In genomic region chr22:22297790-22298653, GRCh38 we compare ENCODE assay signal across 1 cellular context.
TF ChIP-seq lines count a peak whose summit lies in the region.
"Not testable (repeated sequence)": the region's sequence is repeated elsewhere in the genome, so short reads cannot be mapped to it uniquely, and the experiment has no call there.

No MANE protein-coding gene starts in this region.

TF ChIP-seq in K562, 482 proteins besides CTCF, POLR2A, EP300 and RAD21 (continued from another document):
- TF ChIP-seq AFF1 (IDR thresholded peaks at IDR 0.05; ENCODE audit: low read depth in 1 of 2, partially characterized antibody in 2 of 2), result peak in 1 of 2 experiments; percentile 39
- peak; percentile 2 for TF ChIP-seq CTCFL (IDR thresholded peaks at IDR 0.05; ENCODE audit: borderline replicate concordance, insufficient read depth, low read depth, low read length, poor library complexity, severe bottlenecking)
- peak; percentile 53; the same call in 1 of the 2 replicates for TF ChIP-seq ZNF24 (IDR thresholded peaks at IDR 0.05)
- TF ChIP-seq ZNF431 (CRISPR knock-in tag; IDR thresholded peaks at IDR 0.05), result 0 out of 2 replicates have a peak, but pooled peaks have one; percentile 43
- peak; percentile 58 for TF ChIP-seq DACH1 (IDR thresholded peaks at IDR 0.05; ENCODE audit: partially characterized antibody)
- TF ChIP-seq PHF21A (IDR thresholded peaks at IDR 0.05; ENCODE audit: borderline replicate concordance, low read depth), result peak; percentile 100
- peak; percentile 87 for TF ChIP-seq SUPT5H (IDR thresholded peaks at IDR 0.05)
- TF ChIP-seq MYC (IDR thresholded peaks at IDR 0.05; ENCODE audit: low read depth, low read length); TOE1 (CRISPR knock-in tag; IDR thresholded peaks at IDR 0.05; ENCODE audit: borderline replicate concordance, low read depth): not testable (repeated sequence)
- peak; percentile 56; the same call in 1 of the 2 replicates for TF ChIP-seq MYC (CRISPR knock-in tag; IDR thresholded peaks at IDR 0.05; ENCODE audit: borderline replicate concordance, low read depth)
- TF ChIP-seq POU5F1 (IDR thresholded peaks at IDR 0.05; ENCODE audit: borderline replicate concordance, low read depth, low read length, partially characterized antibody), result peak; percentile 78
- TF ChIP-seq KDM2B (CRISPR knock-in tag; IDR thresholded peaks at IDR 0.05), result peak; percentile 97
- 0 out of 2 replicates have a peak, but pooled peaks have one; percentile 37 for TF ChIP-seq KLF13 (tag; IDR thresholded peaks at IDR 0.05; ENCODE audit: borderline replicate concordance, low read depth)
- TF ChIP-seq MNT (conservative IDR thresholded peaks at IDR 0.05), result peak; percentile 38 to 79; a peak in 3 of 4 replicates
- peak; percentile 73 to 90 for TF ChIP-seq MAZ (CRISPR knock-in tag; conservative IDR thresholded peaks at IDR 0.05 in 1 of 2, IDR thresholded peaks at IDR 0.05 in 1 of 2)
- 0 out of 2 replicates have a peak, but pooled peaks have one; percentile 19 for TF ChIP-seq ZNF707 (CRISPR knock-in tag; conservative IDR thresholded peaks at IDR 0.05)
- TF ChIP-seq ZFX (CRISPR knock-in tag; IDR thresholded peaks at IDR 0.05), result peak; percentile 70
- peak; percentile 98 for TF ChIP-seq NCOA6 (IDR thresholded peaks at IDR 0.05)
- peak; percentile 76 for TF ChIP-seq POLR2B (IDR thresholded peaks at IDR 0.05; ENCODE audit: low read depth, partially characterized antibody)
- TF ChIP-seq TRIM24 (IDR thresholded peaks at IDR 0.05), result peak in 1 of 2 experiments; percentile 88; a peak in 2 of 4 replicates
- peak; percentile 56 for TF ChIP-seq KDM5B (IDR thresholded peaks at IDR 0.05; ENCODE audit: insufficient replicate concordance, low read depth, low read length)
- TF ChIP-seq SMARCC2 (IDR thresholded peaks at IDR 0.05; ENCODE audit: low read depth), result peak; percentile 43
- peak; percentile 72; the same call in 1 of the 2 replicates for TF ChIP-seq HIVEP1 (CRISPR knock-in tag; IDR thresholded peaks at IDR 0.05)
- TF ChIP-seq IRF9 (tag; IDR thresholded peaks at IDR 0.05), result 0 out of 2 replicates have a peak, but pooled peaks have one; percentile 30
- peak; percentile 29; the same call in 1 of the 2 replicates for TF ChIP-seq DIDO1 (tag; IDR thresholded peaks at IDR 0.05; ENCODE audit: low read depth)
- 0 out of 2 replicates have a peak, but pooled peaks have one; percentile 7 for TF ChIP-seq C11orf30 (IDR thresholded peaks at IDR 0.05; ENCODE audit: low read depth)
- TF ChIP-seq EGR1 (conservative IDR thresholded peaks at IDR 0.05), result peak; percentile 95
- TF ChIP-seq TOE1 (IDR thresholded peaks at IDR 0.05; ENCODE audit: borderline replicate concordance), result peak; percentile 85
- TF ChIP-seq NFE2 (IDR thresholded peaks at IDR 0.05; ENCODE audit: low read depth), result peak; percentile 17; the same call in 1 of the 2 replicates
- peak; percentile 89 for TF ChIP-seq ZNF165 (CRISPR knock-in tag; IDR thresholded peaks at IDR 0.05; ENCODE audit: borderline replicate concordance)
- TF ChIP-seq ZEB2 (IDR thresholded peaks at IDR 0.05), result peak; percentile 52; the same call in 1 of the 2 replicates
- TF ChIP-seq MBD2 (IDR thresholded peaks at IDR 0.05; ENCODE audit: borderline replicate concordance, low read depth), result peak; percentile 45; the same call in 1 of the 2 replicates
- peak; percentile 86; the same call in 1 of the 2 replicates for TF ChIP-seq ZBTB7A (IDR thresholded peaks at IDR 0.05; ENCODE audit: borderline replicate concordance, control insufficient read depth, low read depth, low read length)
- peak; percentile 89; the same call in 1 of the 2 replicates for TF ChIP-seq HMG20B (CRISPR knock-in tag; IDR thresholded peaks at IDR 0.05)
- peak; percentile 78 for TF ChIP-seq RBFOX2 (IDR thresholded peaks at IDR 0.05; ENCODE audit: low read depth, low read length)
- TF ChIP-seq E2F6 (IDR thresholded peaks at IDR 0.05; ENCODE audit: borderline replicate concordance in 1 of 2, extremely low read depth in 1 of 2, insufficient read depth in 1 of 2, insufficient read length in 1 of 2, low read depth in 1 of 2, low read length in 1 of 2, poor library complexity in 1 of 2, severe bottlenecking in 1 of 2), result peak in 1 of 2 experiments; percentile 58
- TF ChIP-seq SMARCA4 (IDR thresholded peaks at IDR 0.05), result peak; percentile 70
- peak; percentile 80 for TF ChIP-seq OTX1 (CRISPR knock-in tag; IDR thresholded peaks at IDR 0.05)
- TF ChIP-seq MLX (CRISPR knock-in tag; conservative IDR thresholded peaks at IDR 0.05), result peak in 1 of 2 experiments; percentile 57; a peak in 1 of 4 replicates
- peak; percentile 83 for TF ChIP-seq TARDBP (IDR thresholded peaks at IDR 0.05)
